20 cellular contexts compared by ENCODE assay signal in genomic region chr10:16944961-16945360, GRCh38.
A peak's percentile ranks its signal among the peaks of the same experiment; 100 is the strongest.
DNase-seq lines count a peak whose midpoint lies in the region; ATAC-seq, FAIRE-seq and TF ChIP-seq lines count a peak whose summit lies in the region.
"Had no signal": no experiment of that assay in that cellular context is flagged by ENCODE, and none has a peak within 500 bp of the region (broad histone marks: within the 10 kb centered on the region; RNA-seq: fewer than 3 reads in every experiment).

No MANE protein-coding gene starts in this region.

- TF ChIP-seq POLR2A in endothelial cell of umbilical vein (IDR thresholded peaks at IDR 0.05; ENCODE audit: low read depth, low read length), result no peak

- H3K36me3 ChIP-seq in endothelial cell of umbilical vein (ENCODE audit: control insufficient read depth in 2 of 2, extremely low read depth in 1 of 2, insufficient read depth in 2 of 2, low read length in 2 of 2) (no peaks in the 10 kb centered on the region), psoas muscle (ENCODE audit: insufficient read depth in 1 of 2, low read depth in 1 of 2) (no peaks in the 10 kb centered on the region), MM.1S (replicated peaks; ENCODE audit: insufficient read depth, low read length) (no peaks in the 10 kb centered on the region)
- H3K36me3 ChIP-seq: pancreas had no signal

- DNase-seq in M059J (ENCODE audit: low read depth) (peak; percentile 35), endothelial cell of umbilical vein (ENCODE audit: low read depth, low spot score) (peak; percentile 83), psoas muscle (no peak), MM.1S (no peak)
- no peak for DNase-seq in stimulated activated naive CD4-positive, alpha-beta T cell treated with Interleukin-2 at 50 U/mL for 16 hours (lab: John Stamatoyannopoulos, UW)
- DNase-seq: activated CD4-positive, alpha-beta T cell treated with anti-CD3 and anti-CD28 coated beads, Interleukin-2, amount 50 U/mL, for 1 hour; activated CD8-positive, alpha-beta memory T cell treated with anti-CD3 and anti-CD28 coated beads, Interleukin-2, amount 50 U/mL, for 48 hours; activated gamma-delta T cell; amygdala; CD8-positive, alpha-beta T cell; DND-41; H7; left ventricle myocardium superior; NCI-H187 treated with DMSO at 0.1 percent for 48 hours; pancreas; stimulated activated CD4-positive, alpha-beta T cell treated with anti-CD3 and anti-CD28 coated beads, Interleukin-4, amount 100 ng/mL, for 1 hour; SW 1271 had no signal

- no peaks in the 10 kb centered on the region for H3K27me3 ChIP-seq in endothelial cell of umbilical vein (ENCODE audit: control insufficient read depth in 2 of 2, insufficient read depth in 2 of 2, low read length in 2 of 2)
- H3K27me3 ChIP-seq in psoas muscle (ENCODE audit: insufficient read depth in 3 of 3, low read length in 2 of 3), result no peaks in the 10 kb centered on the region
- no peaks in the 10 kb centered on the region for H3K27me3 ChIP-seq in MM.1S (replicated peaks; ENCODE audit: insufficient read depth, low read length)
- H3K27me3 ChIP-seq: pancreas had no signal

- WGBS in psoas muscle, 3 donors, result 89 to 94% (median 90%) methylated on average over 1 of the region's 1 CpG

- TF ChIP-seq CTCF in endothelial cell of umbilical vein (IDR thresholded peaks at IDR 0.05; ENCODE audit: extremely low read depth in 1 of 2, insufficient read depth in 1 of 2, low read depth in 1 of 2, low read length in 2 of 2), result no peak
- TF ChIP-seq CTCF in psoas muscle (IDR thresholded peaks at IDR 0.05), result no peak
- no peak for TF ChIP-seq CTCF in MM.1S (IDR thresholded peaks at IDR 0.05; ENCODE audit: low read length)

- peaks cover 20% of the 10 kb centered on the region for H3K4me1 ChIP-seq in endothelial cell of umbilical vein (ENCODE audit: control insufficient read depth, extremely low read depth, insufficient read depth, low read length)
- peaks cover 9% of the 10 kb centered on the region for H3K4me1 ChIP-seq in psoas muscle
- H3K4me1 ChIP-seq in MM.1S (ENCODE audit: low read length), result no peaks in the 10 kb centered on the region
- H3K4me1 ChIP-seq: pancreas had no signal

- CTCF ChIA-PET in endothelial cell of umbilical vein (lab: Charles Lee), result interaction anchor here (0.8 to 1.4 kb wide), 8 partner anchors 18 to 275 kb away, joined by 3 to 5 read pairs (median 4); no protein-coding TSS in a partner anchor

- H3K4me2 ChIP-seq in endothelial cell of umbilical vein (ENCODE audit: insufficient read depth, low read length), result peak overlapping the region; percentile 18
- H3K4me2 ChIP-seq in MM.1S (ENCODE audit: low read depth, low read length), result no peak overlapping the region

- no TSS peak for BruUV-seq in endothelial cell of umbilical vein (replicated peaks; lab: Mats Ljungman, UMichigan)

- POLR2A ChIA-PET in endothelial cell of umbilical vein (lab: Charles Lee), result interaction anchor here (0.7 to 1.3 kb wide), 2 partner anchors 120 to 285 kb away, joined by 3 read pairs; no protein-coding TSS in a partner anchor

- FAIRE-seq in A204.1 (lab: Jason Lieb, UNC) (peak; percentile 89), endothelial cell of umbilical vein (lab: Jason Lieb, UNC) (peak; percentile 65)
- FAIRE-seq: pancreas had no signal

- H3K79me2 ChIP-seq in endothelial cell of umbilical vein (ENCODE audit: control insufficient read depth, insufficient read depth, low read length) (no peaks in the 10 kb centered on the region), MM.1S (ENCODE audit: low read length) (no peaks in the 10 kb centered on the region)

- ATAC-seq in psoas muscle (no peak), HG02642 (IDR thresholded peaks at IDR 0.05; ENCODE audit: poor library complexity, unreplicated experiment) (no peak), GM18870 (IDR thresholded peaks at IDR 0.05; ENCODE audit: unreplicated experiment) (no peak)
- ATAC-seq: CD8-positive, alpha-beta T cell had no signal

- H3K9me1 ChIP-seq in endothelial cell of umbilical vein (replicated peaks; ENCODE audit: control insufficient read depth, extremely low read depth, insufficient read depth, low read length), result no peaks in the 10 kb centered on the region

- intact Hi-C loops in endothelial cell of umbilical vein (cut with micrococcal nuclease), result loop anchor here (1.0 to 2.0 kb wide), 2 partner anchors 23 to 52 kb away; no protein-coding TSS in a partner anchor
- intact Hi-C loops in psoas muscle (cut with DNase I), result no loop called here

- no peaks in the 10 kb centered on the region for H3K9me2 ChIP-seq in MM.1S (replicated peaks; ENCODE audit: insufficient read depth, low read length)

- peak overlapping the region; percentile 46 for H3K9ac ChIP-seq in endothelial cell of umbilical vein (replicated peaks; ENCODE audit: extremely low read depth, insufficient read depth, low read length)
- H3K9ac ChIP-seq in MM.1S (ENCODE audit: low read length), result no peak overlapping the region

- peak overlapping the region; percentile 59 for H3K27ac ChIP-seq in endothelial cell of umbilical vein (ENCODE audit: insufficient read depth, low read depth, low read length)
- H3K27ac ChIP-seq in psoas muscle, result peak overlapping the region; percentile 38
- H3K27ac ChIP-seq in MM.1S (ENCODE audit: low read length), result no peak overlapping the region
- H3K27ac ChIP-seq: pancreas had no signal

- dilution Hi-C loops in endothelial cell of umbilical vein (cut with MboI; ENCODE audit: extremely low pct_ligation_motif_present, low sequenced_read_pairs), result no loop called here

- H3K9me3 ChIP-seq in endothelial cell of umbilical vein (replicated peaks; ENCODE audit: control insufficient read depth, insufficient read depth, low read length) (no peaks in the 10 kb centered on the region), psoas muscle (no peaks in the 10 kb centered on the region), MM.1S (replicated peaks; ENCODE audit: insufficient read depth, low read length) (no peaks in the 10 kb centered on the region)
- H3K9me3 ChIP-seq: pancreas had no signal

- H3K4me3 ChIP-seq in endothelial cell of umbilical vein (replicated peaks in 1 of 3; ENCODE audit: insufficient read depth in 1 of 3, low read depth in 1 of 3, low read length in 3 of 3) (no peak overlapping the region), psoas muscle (no peak overlapping the region), MM.1S (ENCODE audit: low read length) (no peak overlapping the region)
- H3K4me3 ChIP-seq: pancreas had no signal

- no peaks in the 10 kb centered on the region for H4K20me1 ChIP-seq in endothelial cell of umbilical vein (replicated peaks; ENCODE audit: control insufficient read depth, extremely low read depth, insufficient read depth, low read length)
- no peaks in the 10 kb centered on the region for H4K20me1 ChIP-seq in MM.1S (ENCODE audit: insufficient read depth, low read length)

- H2AFZ ChIP-seq in endothelial cell of umbilical vein (ENCODE audit: low read depth, low read length) (peak overlapping the region; percentile 53), MM.1S (ENCODE audit: low read length) (no peak overlapping the region)

- H3F3A ChIP-seq in MM.1S (ENCODE audit: insufficient read depth, low read length), result no peaks in the 10 kb centered on the region

TF ChIP-seq in endothelial cell of umbilical vein, 7 proteins besides CTCF, POLR2A, EP300 and RAD21:
- TF ChIP-seq MYC (IDR thresholded peaks at IDR 0.05; ENCODE audit: low read depth, low read length) (no peak), POLR2AphosphoS5 (IDR thresholded peaks at IDR 0.05; ENCODE audit: insufficient read depth, low read depth, low read length) (no peak), JUN (IDR thresholded peaks at IDR 0.05; ENCODE audit: borderline replicate concordance, insufficient read depth, insufficient read length, low read depth) (no peak), EZH2 (IDR thresholded peaks at IDR 0.05; ENCODE audit: borderline replicate concordance, low read depth, low read length, severe bottlenecking) (no peak), GATA2 (IDR thresholded peaks at IDR 0.05; ENCODE audit: insufficient read depth, insufficient read length, low read depth, low read length) (peak; percentile 17)
TF ChIP-seq in endothelial cell of umbilical vein: peak in this region for 1.

Comparison
In these comparisons a context has a peak if more than half of its experiments do, and no peak if none do; other contexts are left out.
1. DNase-seq: peak in M059J (single experiment) and endothelial cell of umbilical vein (single experiment); none in psoas muscle (0 of 2), stimulated activated naive CD4-positive, alpha-beta T cell treated with Interleukin-2 at 50 U/mL for 16 hours (single experiment) and MM.1S (single experiment).